In genomic region chr16:31874354-31875111, GRCh38 we compare ENCODE assay signal across 8 cellular contexts. TPM values are rescaled to one million over a fixed set of nuclear protein-coding genes. Genes with fewer than 3 reads are reported as not detected.
DNase-seq lines count a peak whose midpoint lies in the region; ATAC-seq and TF ChIP-seq lines count a peak whose summit lies in the region.

No MANE protein-coding gene starts in this region.

- H3K4me3 ChIP-seq in BLaER1 treated with 17β-estradiol and CSF1 and Interleukin-3, amounts not matched to agents 10 nM and 100 nM: peak overlapping the region; percentile 85 to 99 (median 96)
- H3K4me3 ChIP-seq in OCI-LY7 (ENCODE audit: low read depth, low read length, poor library complexity, severe bottlenecking) (peak overlapping the region; percentile 95), body of pancreas (peak overlapping the region; percentile 79 to 97), stomach smooth muscle (ENCODE audit: low read length in 2 of 2) (peak overlapping the region; percentile 67 to 95)

- no peak for TF ChIP-seq POLR2A in GM18505 (IDR thresholded peaks at IDR 0.05; ENCODE audit: borderline replicate concordance, extremely low read depth, insufficient read depth, insufficient read length)
- TF ChIP-seq POLR2A in body of pancreas (IDR thresholded peaks at IDR 0.05): no peak

- H3K9ac ChIP-seq in BLaER1 treated with 17β-estradiol and CSF1 and Interleukin-3, amounts not matched to agents 10 nM and 100 nM: peak overlapping the region; percentile 93 to 100 (median 99)
- H3K9ac ChIP-seq in stomach smooth muscle (ENCODE audit: low read length in 2 of 2): peak overlapping the region; percentile 68 to 96

- H4K20me1 ChIP-seq in BLaER1 treated with 17β-estradiol and CSF1 and Interleukin-3, amounts not matched to agents 10 nM and 100 nM: peaks cover 37 to 55% (median 48%) of the 10 kb centered on the region in 11 experiments; a peak in 21 of 22 replicates
- H4K20me1 ChIP-seq in OCI-LY7 (ENCODE audit: insufficient read depth, low read length): peaks cover 25% of the 10 kb centered on the region

- H2AFZ ChIP-seq in OCI-LY7 (ENCODE audit: low read length): peak overlapping the region; percentile 67; the same call in 1 of the 2 replicates

- peaks cover 36 to 46% (median 43%) of the 10 kb centered on the region in 11 experiments for H3K36me3 ChIP-seq in BLaER1 treated with 17β-estradiol and CSF1 and Interleukin-3, amounts not matched to agents 10 nM and 100 nM
- H3K36me3 ChIP-seq in OCI-LY7 (ENCODE audit: insufficient read depth, low read length): peaks cover 50% of the 10 kb centered on the region
- H3K36me3 ChIP-seq in body of pancreas (replicated peaks in 1 of 2; ENCODE audit: insufficient read depth in 1 of 2, low read depth in 2 of 2): no peaks in the 10 kb centered on the region
- H3K36me3 ChIP-seq in stomach smooth muscle (ENCODE audit: control insufficient read depth in 2 of 2, insufficient read depth in 2 of 2, low read length in 2 of 2): no peaks in the 10 kb centered on the region

- intact Hi-C loops in OCI-LY7 (cut with micrococcal nuclease; ENCODE audit: unreplicated experiment) (loop anchor here (1.0 to 5.0 kb wide), 3 partner anchors 43 to 416 kb away; partner anchors contain the start of gene ARMC5), body of pancreas (cut with DNase I) (no loop called here)

- DNase-seq in OCI-LY7 (ENCODE audit: low spot score) (peak; percentile 67), body of pancreas (peak; percentile 31 to 72 (median 54)), kidney glomerular epithelial cell (lab: John Stamatoyannopoulos, UW) (peak; percentile 26), GOT3 (lab: John Stamatoyannopoulos, UW) (no peak)

- 5 to 8% methylated on average over 14 of the region's 14 CpGs for WGBS in body of pancreas, 2 donors

- no peaks in the 10 kb centered on the region for H3K27me3 ChIP-seq in BLaER1 treated with 17β-estradiol and CSF1 and Interleukin-3, amounts not matched to agents 10 nM and 100 nM
- H3K27me3 ChIP-seq in body of pancreas (no peaks in the 10 kb centered on the region), stomach smooth muscle (ENCODE audit: control insufficient read depth in 1 of 2, insufficient read depth in 2 of 2, low read length in 2 of 2) (no peaks in the 10 kb centered on the region)

- H3K79me2 ChIP-seq in OCI-LY7 (ENCODE audit: insufficient read depth, low read depth, low read length): peaks cover 59% of the 10 kb centered on the region

- BruUV-seq in OCI-LY7 (replicated peaks; lab: Mats Ljungman, UMichigan): TSS peak; percentile 61

- POLR2A ChIA-PET in OCI-LY7 (lab: Charles Lee): interaction anchor here (1.2 to 2.0 kb wide), 2 partner anchors 24 to 414 kb away, joined by 6 read pairs; no protein-coding TSS in a partner anchor

- H3K9me3 ChIP-seq in BLaER1 treated with 17β-estradiol and CSF1 and Interleukin-3, amounts not matched to agents 10 nM and 100 nM (replicated peaks in 1 of 11): peaks cover under 1 to 50% (median 40%) of the 10 kb centered on the region in 11 experiments; a peak in 21 of 22 replicates
- peaks cover 26% of the 10 kb centered on the region; the same call in 1 of the 2 replicates for H3K9me3 ChIP-seq in OCI-LY7 (ENCODE audit: low read length)
- H3K9me3 ChIP-seq in body of pancreas: no peaks in the 10 kb centered on the region
- no peaks in the 10 kb centered on the region for H3K9me3 ChIP-seq in stomach smooth muscle (ENCODE audit: control insufficient read depth in 2 of 2, low read length in 2 of 2)

- H3K27ac ChIP-seq in BLaER1 treated with 17β-estradiol and CSF1 and Interleukin-3, amounts not matched to agents 10 nM and 100 nM: peak overlapping the region; percentile 94 to 100 (median 98)
- H3K27ac ChIP-seq in OCI-LY7 (ENCODE audit: low read depth, low read length, poor library complexity, severe bottlenecking): peak overlapping the region; percentile 92
- H3K27ac ChIP-seq in body of pancreas: peak overlapping the region; percentile 78 to 94 (median 86)
- H3K27ac ChIP-seq in stomach smooth muscle (ENCODE audit: low read length): peak overlapping the region; percentile 90

- CTCF ChIA-PET in OCI-LY7 (lab: Charles Lee; ENCODE audit: unreplicated experiment): no interaction called here

- H3K9me2 ChIP-seq in OCI-LY7 (ENCODE audit: insufficient read depth, low read length): no peaks in the 10 kb centered on the region

- peaks cover 47 to 78% (median 62%) of the 10 kb centered on the region in 10 experiments for H3K4me1 ChIP-seq in BLaER1 treated with 17β-estradiol and CSF1 and Interleukin-3, amounts not matched to agents 10 nM and 100 nM
- H3K4me1 ChIP-seq in OCI-LY7 (ENCODE audit: insufficient read depth, low read length, poor library complexity, severe bottlenecking) (peaks cover 37% of the 10 kb centered on the region), body of pancreas (peaks cover 51% of the 10 kb centered on the region), stomach smooth muscle (ENCODE audit: control insufficient read depth, insufficient read depth, low read length) (peaks cover 24% of the 10 kb centered on the region)

- ATAC-seq in GM18505 (IDR thresholded peaks at IDR 0.05; ENCODE audit: unreplicated experiment) (peak; percentile 24), HG03097 (IDR thresholded peaks at IDR 0.05; ENCODE audit: low FRiP score, unreplicated experiment) (peak; percentile 37), body of pancreas (peak; percentile 68)

- H3K4me2 ChIP-seq in BLaER1 treated with 17β-estradiol and CSF1 and Interleukin-3, amounts not matched to agents 10 nM and 100 nM: peak overlapping the region; percentile 82 to 99 (median 96)
- H3K4me2 ChIP-seq in OCI-LY7 (ENCODE audit: low read length): peak overlapping the region; percentile 95

- TF ChIP-seq CTCF in OCI-LY7 (conservative IDR thresholded peaks at IDR 0.05; ENCODE audit: low read length) (no peak), body of pancreas (IDR thresholded peaks at IDR 0.05) (no peak)

RNA-seq across cellular contexts. Expression of gene ZNF267, which starts 0.9 kb away (rescaled TPM):
- 23.3 and 23.5 TPM in 2 replicates for total RNA-seq in OCI-LY7 (2014; rRNA removed; shearing (Covaris generic))
- total RNA-seq in OCI-LY7 (2022): 38.8 and 41.9 TPM in 2 replicates
- total RNA-seq in body of pancreas: 10 to 100 TPM in 1 of 2 donors, 1 to 10 TPM in 1; 8.8 to 11.5 TPM
